Comparison of ENCODE assay signal across 11 cellular contexts in genomic region chr11:65916391-65916790, GRCh38. TPM values are rescaled to one million over a fixed set of nuclear protein-coding genes. Genes with fewer than 3 reads are reported as not detected.
A peak's percentile ranks its signal among the peaks of the same experiment; 100 is the strongest.
DNase-seq lines count a peak whose midpoint lies in the region; ATAC-seq and TF ChIP-seq lines count a peak whose summit lies in the region.
"Had no signal": no experiment of that assay in that cellular context is flagged by ENCODE, and none has a peak within 500 bp of the region (broad histone marks: within the 10 kb centered on the region; RNA-seq: fewer than 3 reads in every experiment).

No MANE protein-coding gene starts in this region.

- intact Hi-C loops in left colon (cut with DNase I, micrococcal nuclease) = no loop called here

- no peaks in the 10 kb centered on the region for H3K27me3 ChIP-seq in ACC112 (ENCODE audit: insufficient read depth, low read length)
- H3K27me3 ChIP-seq in HUES6 (ENCODE audit: control insufficient read depth, insufficient read depth, low read length) = no peaks in the 10 kb centered on the region
- H3K27me3 ChIP-seq: pancreas had no signal

- no peak overlapping the region for H2AFZ ChIP-seq in ACC112 (ENCODE audit: low read length, unreplicated experiment)

- H3K79me2 ChIP-seq in ACC112 (ENCODE audit: control insufficient read depth, insufficient read depth, low read length, unreplicated experiment) = peaks cover 49% of the 10 kb centered on the region

- TF ChIP-seq CTCF in chondrocyte (IDR thresholded peaks at IDR 0.05) = no peak

- peak overlapping the region; percentile 76 for H3K4me3 Mint-ChIP-seq in chondrocyte (ENCODE audit: unreplicated experiment)
- peak overlapping the region; percentile 59 for H3K4me3 Mint-ChIP-seq in natural killer cell treated with Interleukin-12 subunit alpha and Interleukin-12 subunit beta and Interleukin-15 and Interleukin-18, amount 100 ng/mL, for 72 hours

- H3K9ac ChIP-seq in HUES6 (ENCODE audit: low read length) = peak overlapping the region; percentile 71

- H3K4me1 Mint-ChIP-seq in chondrocyte (ENCODE audit: low read depth) = peaks cover 61% of the 10 kb centered on the region
- peaks cover 21 to 23% of the 10 kb centered on the region in 2 donors for H3K4me1 Mint-ChIP-seq in natural killer cell treated with Interleukin-12 subunit alpha and Interleukin-12 subunit beta and Interleukin-15 and Interleukin-18, amount 100 ng/mL, for 72 hours (ENCODE audit: low read depth in 2 of 2)

- H3K27ac ChIP-seq in ACC112 (ENCODE audit: low read depth, low read length) = peak overlapping the region; percentile 91
- H3K27ac ChIP-seq in HUES6 (ENCODE audit: low read depth, low read length) = no peak overlapping the region

- peak overlapping the region; percentile 97 for H3K4me3 ChIP-seq in ACC112 (ENCODE audit: low read depth, low read length)
- H3K4me3 ChIP-seq in HUES6 (ENCODE audit: low read depth, low read length) = peak overlapping the region; percentile 29; the same call in 1 of the 2 replicates
- H3K4me3 ChIP-seq: pancreas had no signal

- DNase-seq in chondrocyte (ENCODE audit: low spot score) (no peak), left colon (no peak), DMS 273 treated with DMSO at 0.1 percent for 48 hours (lab: John Stamatoyannopoulos, UW) (no peak), cerebellum (ENCODE audit: low spot score) (no peak)
- DNase-seq in natural killer cell treated with Interleukin-12 subunit alpha and Interleukin-12 subunit beta and Interleukin-15 and Interleukin-18, amount 100 ng/mL, for 72 hours (ENCODE audit: low spot score) = no peak
- DNase-seq in effector CD8-positive, alpha-beta T cell (lab: John Stamatoyannopoulos, UW) = no peak
- DNase-seq: NCI-H524; stimulated activated naive CD4-positive, alpha-beta T cell had no signal

- peaks cover 3% of the 10 kb centered on the region for H3K36me3 Mint-ChIP-seq in chondrocyte (ENCODE audit: low read depth)
- H3K36me3 Mint-ChIP-seq in natural killer cell treated with Interleukin-12 subunit alpha and Interleukin-12 subunit beta and Interleukin-15 and Interleukin-18, amount 100 ng/mL, for 72 hours = no peaks in the 10 kb centered on the region

- H3K4me1 ChIP-seq in ACC112 (ENCODE audit: control insufficient read depth, insufficient read depth, low read length, unreplicated experiment) = peaks cover 75% of the 10 kb centered on the region
- H3K4me1 ChIP-seq in HUES6 (ENCODE audit: control insufficient read depth, insufficient read depth, low read length) = peaks cover 46% of the 10 kb centered on the region

- H3K36me3 ChIP-seq in ACC112 (ENCODE audit: insufficient read depth, low read length) (peaks cover 6% of the 10 kb centered on the region; the same call in 1 of the 2 replicates), HUES6 (ENCODE audit: control insufficient read depth, insufficient read depth, low read length) (0 out of 2 replicates have a peak, but pooled peaks cover 6% of the 10 kb centered on the region)
- H3K36me3 ChIP-seq: pancreas had no signal

- H3K9me3 ChIP-seq in HUES6 (ENCODE audit: control insufficient read depth, insufficient read depth, low read depth, low read length) = no peaks in the 10 kb centered on the region
- H3K9me3 ChIP-seq: pancreas had no signal

- peak overlapping the region; percentile 100 for H3K27ac Mint-ChIP-seq in chondrocyte (ENCODE audit: unreplicated experiment)
- H3K27ac Mint-ChIP-seq in natural killer cell treated with Interleukin-12 subunit alpha and Interleukin-12 subunit beta and Interleukin-15 and Interleukin-18, amount 100 ng/mL, for 72 hours = peak overlapping the region; percentile 47 to 72

- no peaks in the 10 kb centered on the region for H3K27me3 Mint-ChIP-seq in chondrocyte (ENCODE audit: low read depth)
- no peaks in the 10 kb centered on the region for H3K27me3 Mint-ChIP-seq in natural killer cell treated with Interleukin-12 subunit alpha and Interleukin-12 subunit beta and Interleukin-15 and Interleukin-18, amount 100 ng/mL, for 72 hours

- no peak for ATAC-seq in natural killer cell treated with Interleukin-12 subunit alpha and Interleukin-12 subunit beta and Interleukin-15 and Interleukin-18, amount 100 ng/mL, for 72 hours
- ATAC-seq in left colon = no peak

- H3K9me3 Mint-ChIP-seq in chondrocyte (ENCODE audit: low read depth) = no peaks in the 10 kb centered on the region
- H3K9me3 Mint-ChIP-seq in natural killer cell treated with Interleukin-12 subunit alpha and Interleukin-12 subunit beta and Interleukin-15 and Interleukin-18, amount 100 ng/mL, for 72 hours = no peaks in the 10 kb centered on the region

RNA-seq across cellular contexts. Expression of gene C11orf68, which starts 2.5 kb away (rescaled TPM):
- total RNA-seq in chondrocyte (68.2 to 69.8 TPM (median 68.8 TPM) in 3 replicates), left colon (10 to 100 TPM; 18.6 to 29.3 TPM), cerebellum (10.3 TPM)
- 10 to 100 TPM; 15.4 to 24.7 TPM for total RNA-seq in natural killer cell treated with Interleukin-12 subunit alpha and Interleukin-12 subunit beta and Interleukin-15 and Interleukin-18, amount 100 ng/mL, for 72 hours

RNA-seq across cellular contexts. Expression of gene DRAP1, which starts 2.8 kb away (rescaled TPM):
- total RNA-seq in chondrocyte (111 to 142 TPM (median 116 TPM) in 3 replicates), left colon (10 to 100 TPM; 47.3 to 53.4 TPM), cerebellum (28.3 TPM)
- total RNA-seq in natural killer cell treated with Interleukin-12 subunit alpha and Interleukin-12 subunit beta and Interleukin-15 and Interleukin-18, amount 100 ng/mL, for 72 hours = 10 to 100 TPM; 88.5 to 95.6 TPM

RNA-seq across cellular contexts. Expression of gene FOSL1, which starts 16.2 kb away (rescaled TPM):
- total RNA-seq in chondrocyte = 5.8 to 12.3 TPM (median 7.5 TPM) in 3 replicates
- 10 to 100 TPM in 1 of 2 donors, 1 to 10 TPM in 1; 7.9 to 18.1 TPM for total RNA-seq in natural killer cell treated with Interleukin-12 subunit alpha and Interleukin-12 subunit beta and Interleukin-15 and Interleukin-18, amount 100 ng/mL, for 72 hours
- total RNA-seq in left colon = 1 to 10 TPM; 1.1 to 1.8 TPM
- not detected for total RNA-seq in cerebellum

RNA-seq across cellular contexts. Expression of gene CCDC85B, which starts 25.9 kb away (rescaled TPM):
- total RNA-seq in chondrocyte (23.4 to 31.6 TPM (median 26.6 TPM) in 3 replicates), left colon (1 to 10 TPM; 7.1 to 8.6 TPM), cerebellum (6.3 TPM)
- total RNA-seq in natural killer cell treated with Interleukin-12 subunit alpha and Interleukin-12 subunit beta and Interleukin-15 and Interleukin-18, amount 100 ng/mL, for 72 hours = 10 to 100 TPM; 44.6 to 89.8 TPM

RNA-seq across cellular contexts. Expression of gene FIBP, which starts 28.1 kb away (rescaled TPM):
- total RNA-seq in chondrocyte (82.7 to 100 TPM (median 83.5 TPM) in 3 replicates), left colon (10 to 100 TPM; 47.7 to 49.6 TPM), cerebellum (73.7 TPM)
- total RNA-seq in natural killer cell treated with Interleukin-12 subunit alpha and Interleukin-12 subunit beta and Interleukin-15 and Interleukin-18, amount 100 ng/mL, for 72 hours = 100 to 1,000 TPM in 1 of 2 donors, 10 to 100 TPM in 1; 76.6 to 157 TPM
